11 cellular contexts compared by ENCODE assay signal in the genomic region with DNA sequence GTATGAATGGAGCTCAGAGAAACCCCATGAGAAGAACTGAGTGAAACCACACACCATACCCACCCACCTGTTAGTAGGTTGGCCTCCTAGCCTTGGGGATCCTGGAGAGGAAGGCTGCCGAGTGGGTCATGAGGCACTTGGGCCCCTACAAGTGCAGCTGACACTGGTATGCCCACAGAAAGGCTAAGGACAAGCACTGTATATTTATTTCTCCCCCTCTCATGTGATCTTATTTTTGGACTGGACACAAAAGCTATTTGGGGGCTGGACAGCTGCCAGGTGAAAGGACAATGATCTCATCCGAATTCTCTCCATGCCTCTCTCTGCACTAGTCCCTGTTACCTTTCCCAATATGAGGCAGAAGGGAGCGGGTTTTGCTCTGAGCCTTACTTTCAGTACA. TPM values are rescaled to one million over a fixed set of nuclear protein-coding genes. Genes with fewer than 3 reads are reported as not detected.
DNase-seq lines count a peak whose midpoint lies in the region; ATAC-seq and TF ChIP-seq lines count a peak whose summit lies in the region.
"Had no signal": no experiment of that assay in that cellular context is flagged by ENCODE, and none has a peak within 500 bp of the region (broad histone marks: within the 10 kb centered on the region; RNA-seq: fewer than 3 reads in every experiment).

No MANE protein-coding gene starts in this region.

- no peak for TF ChIP-seq POLR2A in body of pancreas (IDR thresholded peaks at IDR 0.05)

- H3K4me3 ChIP-seq in body of pancreas (no peak overlapping the region), right atrium auricular region (peak overlapping the region; percentile 25 to 40), skeletal muscle tissue (ENCODE audit: low read length in 3 of 3) (peak overlapping the region; percentile 18 to 65 (median 30)), hepatocyte (no peak overlapping the region)

- H3K27me3 ChIP-seq in body of pancreas (no peaks in the 10 kb centered on the region), right atrium auricular region (no peaks in the 10 kb centered on the region), skeletal muscle tissue (ENCODE audit: control insufficient read depth in 3 of 3, insufficient read depth in 3 of 3, low read length in 3 of 3) (no peaks in the 10 kb centered on the region), hepatocyte (no peaks in the 10 kb centered on the region)

- TF ChIP-seq CTCF in body of pancreas (IDR thresholded peaks at IDR 0.05) (no peak), right atrium auricular region (IDR thresholded peaks at IDR 0.05) (no peak), hepatocyte (IDR thresholded peaks at IDR 0.05; ENCODE audit: poor library complexity) (no peak)

- peak; percentile 27 for ATAC-seq in body of pancreas
- no peak for ATAC-seq in GM19035 (IDR thresholded peaks at IDR 0.05; ENCODE audit: unreplicated experiment)
- ATAC-seq: natural killer cell treated with Interleukin-12 subunit alpha and Interleukin-12 subunit beta and Interleukin-15 and Interleukin-18, amount 100 ng/mL, for 72 hours had no signal

- no peaks in the 10 kb centered on the region for H3K79me2 ChIP-seq in hepatocyte

- H3K4me2 ChIP-seq in hepatocyte = no peak overlapping the region

- intact Hi-C loops in body of pancreas (cut with DNase I) = loop anchor here (5.0 kb wide), 2 partner anchors 46 to 86 kb away; no protein-coding TSS in a partner anchor

- H3K9me2 ChIP-seq in hepatocyte (replicated peaks; ENCODE audit: insufficient read depth) = no peaks in the 10 kb centered on the region

- peak overlapping the region; percentile 2 to 68 (median 42) for H3K9ac ChIP-seq in skeletal muscle tissue (ENCODE audit: low read depth in 1 of 3, low read length in 3 of 3)

- H3K36me3 ChIP-seq in body of pancreas (replicated peaks in 1 of 2; ENCODE audit: insufficient read depth in 1 of 2, low read depth in 2 of 2) (no peaks in the 10 kb centered on the region), right atrium auricular region (no peaks in the 10 kb centered on the region), skeletal muscle tissue (ENCODE audit: control insufficient read depth in 3 of 3, insufficient read depth in 3 of 3, low read length in 3 of 3) (no peaks in the 10 kb centered on the region), hepatocyte (replicated peaks; ENCODE audit: insufficient read depth, low read depth) (no peaks in the 10 kb centered on the region)

- H3K27ac ChIP-seq in body of pancreas (peak overlapping the region in 1 of 4 donors; percentile 7), right atrium auricular region (peak overlapping the region; percentile 82 to 85), skeletal muscle tissue (ENCODE audit: low read depth, low read length) (peak overlapping the region; percentile 78), hepatocyte (no peak overlapping the region)

- no peaks in the 10 kb centered on the region for H4K20me1 ChIP-seq in hepatocyte (ENCODE audit: insufficient read depth, poor library complexity, severe bottlenecking)

- no peak overlapping the region for H2AFZ ChIP-seq in hepatocyte

- 48 to 70% methylated on average over 3 of the region's 3 CpGs for WGBS in body of pancreas, 2 donors
- 83% methylated on average over 3 of the region's 3 CpGs for WGBS in hepatocyte (ENCODE audit: low lambda C conversion rate, missing lambda C conversion rate)

- peaks cover 14% of the 10 kb centered on the region for H3K4me1 ChIP-seq in body of pancreas
- peaks cover 0 to 36% of the 10 kb centered on the region in 2 donors for H3K4me1 ChIP-seq in right atrium auricular region
- H3K4me1 ChIP-seq in skeletal muscle tissue (ENCODE audit: control insufficient read depth in 3 of 3, insufficient read depth in 3 of 3, low read length in 3 of 3) = peaks cover 30 to 32% (median 32%) of the 10 kb centered on the region in 3 donors
- peaks cover 4% of the 10 kb centered on the region for H3K4me1 ChIP-seq in hepatocyte (ENCODE audit: insufficient read depth)

- no peaks in the 10 kb centered on the region for H3K9me3 ChIP-seq in body of pancreas
- no peaks in the 10 kb centered on the region for H3K9me3 ChIP-seq in right atrium auricular region
- H3K9me3 ChIP-seq in skeletal muscle tissue (ENCODE audit: control insufficient read depth in 3 of 3, low read length in 3 of 3) = no peaks in the 10 kb centered on the region
- H3K9me3 ChIP-seq in hepatocyte (ENCODE audit: low read depth) = no peaks in the 10 kb centered on the region

- DNase-seq in HCEC 1CT (peak; percentile 10), body of pancreas (peak; percentile 29 to 45 (median 34)), right atrium auricular region (ENCODE audit: low spot score) (peak; percentile 76), hepatocyte (ENCODE audit: low spot score) (no peak), T1000 (lab: John Stamatoyannopoulos, UW) (no peak), T-helper 2 cell (no peak)
- DNase-seq: SIG-M5 had no signal

RNA-seq across cellular contexts. Expression of gene FGF1, which starts 12.0 kb away (rescaled TPM):
- total RNA-seq in body of pancreas = under 1 TPM in 1 of 2 donors, not detected in 1; 0.78 TPM
- 10 to 100 TPM; 35.3 to 47.9 TPM for total RNA-seq in right atrium auricular region
- total RNA-seq in skeletal muscle tissue = 2.6 TPM
- 0.08 and 0.23 TPM in 2 replicates for total RNA-seq in hepatocyte
- 0.27 TPM in 1 of 2 replicates, not detected in the other for polyA plus RNA-seq in hepatocyte
- total RNA-seq: endothelial cell of umbilical vein; natural killer cell treated with Interleukin-12 subunit alpha and Interleukin-12 subunit beta and Interleukin-15 and Interleukin-18, amount 100 ng/mL, for 72 hours had no signal
- polyA plus RNA-seq: endothelial cell of umbilical vein had no signal

Comparison
In these comparisons a context has a peak if more than half of its experiments do, and no peak if none do; other contexts are left out.
1. DNase-seq: peak in HCEC 1CT (single experiment), body of pancreas (4 of 4) and right atrium auricular region (single experiment); none in hepatocyte (single experiment), T1000 (single experiment) and T-helper 2 cell (0 of 5).
2. H3K4me3 ChIP-seq: peak in right atrium auricular region (2 of 2) and skeletal muscle tissue (3 of 3); none in body of pancreas (0 of 2) and hepatocyte (single experiment).
3. RNA of gene FGF1, which starts 12.0 kb away (total RNA-seq): 35.3 to 47.9 TPM in right atrium auricular region; 2.6 TPM in skeletal muscle tissue (single experiment), 0.78 TPM in body of pancreas and 0.08 to 0.23 TPM in hepatocyte; every median in the first group is over 10 times any median in the second.